In the genomic region with DNA sequence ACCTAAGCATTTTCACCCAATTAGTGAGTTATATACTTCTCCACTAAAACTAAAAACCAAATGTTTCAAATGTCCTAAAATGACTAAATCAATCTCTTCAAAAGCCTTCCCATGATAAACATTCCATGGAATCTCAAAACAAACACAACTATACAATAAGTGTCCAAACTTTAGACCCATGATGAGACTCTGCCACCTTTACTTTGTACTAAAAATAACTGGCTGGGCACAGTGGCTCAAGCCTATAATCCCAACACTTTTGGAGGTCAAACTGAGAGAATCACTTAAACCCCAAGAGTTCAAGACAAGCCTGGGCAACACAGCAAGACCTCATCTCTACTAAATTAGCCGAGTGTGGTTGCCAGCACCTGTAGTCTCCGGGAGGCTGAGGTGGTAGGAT, we compare ENCODE assay signal across 1 cellular context.
TF ChIP-seq lines count a peak whose summit lies in the region.

No MANE protein-coding gene starts in this region.

TF ChIP-seq in WTC11, 78 proteins besides CTCF, POLR2A, EP300 and RAD21 (continued from another document):
- TF ChIP-seq TEAD4 (CRISPR knock-in tag; IDR thresholded peaks at IDR 0.05): no peak
- TF ChIP-seq FOXJ3 (CRISPR knock-in tag; IDR thresholded peaks at IDR 0.05; ENCODE audit: borderline replicate concordance): no peak
- TF ChIP-seq FOXK1 (CRISPR knock-in tag; IDR thresholded peaks at IDR 0.05): no peak
- no peak for TF ChIP-seq TEAD1 (CRISPR knock-in tag; IDR thresholded peaks at IDR 0.05)
- TF ChIP-seq, protein P1, sequence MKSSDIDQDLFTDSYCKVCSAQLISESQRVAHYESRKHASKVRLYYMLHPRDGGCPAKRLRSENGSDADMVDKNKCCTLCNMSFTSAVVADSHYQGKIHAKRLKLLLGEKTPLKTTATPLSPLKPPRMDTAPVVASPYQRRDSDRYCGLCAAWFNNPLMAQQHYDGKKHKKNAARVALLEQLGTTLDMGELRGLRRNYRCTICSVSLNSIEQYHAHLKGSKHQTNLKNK (CRISPR knock-in tag; IDR thresholded peaks at IDR 0.05): no peak
- no peak for TF ChIP-seq SOX15 (CRISPR knock-in tag; IDR thresholded peaks at IDR 0.05)
- TF ChIP-seq E2F1 (CRISPR knock-in tag; IDR thresholded peaks at IDR 0.05): no peak
- no peak for TF ChIP-seq AFF4 (CRISPR knock-in tag; IDR thresholded peaks at IDR 0.05; ENCODE audit: borderline replicate concordance)
